In genomic region chr5:181114844-181115778, GRCh38 we compare ENCODE assay signal across 9 cellular contexts. TPM values are rescaled to one million over a fixed set of nuclear protein-coding genes. Genes with fewer than 3 reads are reported as not detected.
DNase-seq lines count a peak whose midpoint lies in the region; ATAC-seq, FAIRE-seq and TF ChIP-seq lines count a peak whose summit lies in the region.
"Had no signal": no experiment of that assay in that cellular context is flagged by ENCODE, and none has a peak within 500 bp of the region (broad histone marks: within the 10 kb centered on the region; RNA-seq: fewer than 3 reads in every experiment).

No MANE protein-coding gene starts in this region.

- no peaks in the 10 kb centered on the region for H3K9me3 ChIP-seq in iPS DF 6.9 (ENCODE audit: control insufficient read depth, insufficient read depth, low read length)

- H3K27ac Mint-ChIP-seq in WTC11: no peak overlapping the region
- no peak overlapping the region for H3K27ac Mint-ChIP-seq in stimulated activated effector memory CD8-positive, alpha-beta T cell treated with anti-CD3 and anti-CD28 coated beads, Interleukin-12 subunit alpha, Interleukin-12 subunit beta, amount 100 ng/mL, for 72 hours

- WGBS in iPS DF 6.9 (ENCODE audit: insufficient coverage, insufficient read length): no CpG with 5 or more reads among the region's 47 CpGs

- peak; percentile 61 for ATAC-seq in WTC11
- peak; percentile 13 for ATAC-seq in stimulated activated effector memory CD8-positive, alpha-beta T cell treated with anti-CD3 and anti-CD28 coated beads, Interleukin-12 subunit alpha, Interleukin-12 subunit beta, amount 100 ng/mL, for 72 hours
- ATAC-seq in GM19455 (IDR thresholded peaks at IDR 0.05; ENCODE audit: unreplicated experiment): no peak

- no peaks in the 10 kb centered on the region for H3K36me3 ChIP-seq in iPS DF 6.9 (ENCODE audit: control insufficient read depth, insufficient read depth, low read length)

- peaks cover 26% of the 10 kb centered on the region for H3K4me1 Mint-ChIP-seq in WTC11
- H3K4me1 Mint-ChIP-seq in stimulated activated effector memory CD8-positive, alpha-beta T cell treated with anti-CD3 and anti-CD28 coated beads, Interleukin-12 subunit alpha, Interleukin-12 subunit beta, amount 100 ng/mL, for 72 hours: peaks cover 12% of the 10 kb centered on the region

- DNase-seq in NCI-H2227 treated with DMSO at 0.1 percent for 48 hours (lab: John Stamatoyannopoulos, UW) (peak; percentile 1), NCI-H2227 (lab: John Stamatoyannopoulos, UW; ENCODE audit: unreplicated experiment) (no peak), WTC11 (ENCODE audit: low spot score) (peak; percentile 51), iPS DF 6.9 (ENCODE audit: low read depth, low spot score) (no peak), GM19239 (ENCODE audit: insufficient read length, low spot score) (no peak)
- no peak for DNase-seq in stimulated activated effector memory CD8-positive, alpha-beta T cell treated with anti-CD3 and anti-CD28 coated beads, Interleukin-12 subunit alpha, Interleukin-12 subunit beta, amount 100 ng/mL, for 72 hours (ENCODE audit: low spot score in 2 of 2)
- DNase-seq in NK-92 treated with Interleukin-12 subunit alpha and Interleukin-12 subunit beta, amount 100 ng/mL, for 24 hours (lab: John Stamatoyannopoulos, UW): no peak
- DNase-seq: NCI-H1694 treated with DMSO at 0.1 percent for 48 hours had no signal

- H3K27me3 ChIP-seq in iPS DF 6.9 (ENCODE audit: control insufficient read depth, insufficient read depth, low read length): peaks cover 22% of the 10 kb centered on the region

- peaks cover 11% of the 10 kb centered on the region for H3K9me3 Mint-ChIP-seq in WTC11
- H3K9me3 Mint-ChIP-seq in stimulated activated effector memory CD8-positive, alpha-beta T cell treated with anti-CD3 and anti-CD28 coated beads, Interleukin-12 subunit alpha, Interleukin-12 subunit beta, amount 100 ng/mL, for 72 hours: no peaks in the 10 kb centered on the region

- peaks cover 69% of the 10 kb centered on the region for H3K27me3 Mint-ChIP-seq in WTC11 (ENCODE audit: low read depth)

- peaks cover 8% of the 10 kb centered on the region for H3K36me3 Mint-ChIP-seq in WTC11
- no peaks in the 10 kb centered on the region for H3K36me3 Mint-ChIP-seq in stimulated activated effector memory CD8-positive, alpha-beta T cell treated with anti-CD3 and anti-CD28 coated beads, Interleukin-12 subunit alpha, Interleukin-12 subunit beta, amount 100 ng/mL, for 72 hours

- POLR2A ChIA-PET in WTC11 (lab: Charles Lee): interaction anchor here (0.5 kb wide), 1 partner anchor 255 kb away, joined by 3 read pairs; no protein-coding TSS in a partner anchor

- CTCF ChIA-PET in WTC11 (lab: Charles Lee): interaction anchor here (0.8 to 1.3 kb wide), 4 partner anchors 11 to 496 kb away, joined by 3 read pairs; no protein-coding TSS in a partner anchor

- H3K4me3 Mint-ChIP-seq in WTC11: peak overlapping the region; percentile 73
- H3K4me3 Mint-ChIP-seq in stimulated activated effector memory CD8-positive, alpha-beta T cell treated with anti-CD3 and anti-CD28 coated beads, Interleukin-12 subunit alpha, Interleukin-12 subunit beta, amount 100 ng/mL, for 72 hours: no peak overlapping the region

- H3K4me1 ChIP-seq in iPS DF 6.9 (ENCODE audit: control insufficient read depth, insufficient read depth, low read length): no peaks in the 10 kb centered on the region

- FAIRE-seq in GM19239 (lab: Jason Lieb, UNC): no peak

- H3K27ac ChIP-seq in iPS DF 6.9 (ENCODE audit: low read length): no peak overlapping the region

- H3K4me3 ChIP-seq in iPS DF 6.9 (ENCODE audit: low read length): peak overlapping the region; percentile 21; the same call in 1 of the 2 replicates

- no peak for TF ChIP-seq CTCF in WTC11 (IDR thresholded peaks at IDR 0.05)

TF ChIP-seq in WTC11, 78 proteins besides CTCF, POLR2A, EP300 and RAD21:
- TF ChIP-seq FOXP1 (CRISPR knock-in tag; IDR thresholded peaks at IDR 0.05; ENCODE audit: borderline replicate concordance): peak; percentile 43; the same call in 1 of the 2 replicates
- no peak for TF ChIP-seq JUN (CRISPR knock-in tag; IDR thresholded peaks at IDR 0.05)
- TF ChIP-seq ZNF396 (CRISPR knock-in tag; IDR thresholded peaks at IDR 0.05; ENCODE audit: borderline replicate concordance): no peak

RNA-seq across cellular contexts. Expression of gene OR2V1, which starts 15.9 kb away (rescaled TPM):
- total RNA-seq in WTC11 (2021): not detected in 3 replicates

RNA-seq across cellular contexts. Expression of gene OR2V2, which starts 32.3 kb away (rescaled TPM):
- total RNA-seq in WTC11 (2021): not detected in 3 replicates

Comparison
In these comparisons a context has a peak if more than half of its experiments do, and no peak if none do; other contexts are left out.
1. DNase-seq: peak in NCI-H2227 treated with DMSO at 0.1 percent for 48 hours (single experiment) and WTC11 (single experiment); none in NCI-H2227 (single experiment), iPS DF 6.9 (single experiment), stimulated activated effector memory CD8-positive, alpha-beta T cell treated with anti-CD3 and anti-CD28 coated beads, Interleukin-12 subunit alpha, Interleukin-12 subunit beta, amount 100 ng/mL, for 72 hours (0 of 2), GM19239 (single experiment) and NK-92 treated with Interleukin-12 subunit alpha and Interleukin-12 subunit beta, amount 100 ng/mL, for 24 hours (single experiment).